11 cellular contexts compared by ENCODE assay signal in the genomic region with DNA sequence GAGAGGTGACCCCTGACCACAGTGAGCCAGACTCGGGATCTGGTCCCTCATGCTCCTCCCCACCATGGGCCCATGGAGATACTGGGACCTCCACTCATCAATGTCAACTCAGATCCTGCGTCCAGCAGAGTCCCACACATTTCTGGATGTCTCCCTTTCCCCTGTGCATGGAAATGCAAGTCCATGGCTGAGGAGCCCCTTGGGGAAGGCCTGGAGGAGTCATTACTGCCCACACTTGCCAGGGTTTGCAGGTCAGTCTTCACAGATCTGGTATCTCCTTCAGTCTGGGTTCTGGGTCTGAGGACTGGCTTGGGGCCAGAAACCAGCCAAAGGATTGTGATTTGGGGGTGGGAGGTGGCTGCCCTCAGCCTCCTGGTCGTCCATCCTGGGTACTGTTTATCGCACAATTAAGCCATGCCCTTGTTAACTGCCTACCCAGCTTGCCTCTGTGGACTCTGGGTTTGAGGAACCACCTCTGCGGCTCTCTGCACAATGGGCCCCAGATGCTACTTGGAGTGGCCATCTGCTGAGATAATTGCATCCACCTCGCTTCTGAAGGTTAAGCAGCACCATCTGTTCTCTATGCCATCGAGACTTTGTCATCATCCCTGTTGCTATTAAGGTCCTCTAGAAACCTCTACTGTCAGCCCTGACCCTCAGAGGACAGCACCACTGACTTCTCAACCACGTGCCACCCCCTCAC. TPM values are rescaled to one million over a fixed set of nuclear protein-coding genes. Genes with fewer than 3 reads are reported as not detected.
DNase-seq lines count a peak whose midpoint lies in the region; ATAC-seq and TF ChIP-seq lines count a peak whose summit lies in the region.
"Had no signal": no experiment of that assay in that cellular context is flagged by ENCODE, and none has a peak within 500 bp of the region (broad histone marks: within the 10 kb centered on the region; RNA-seq: fewer than 3 reads in every experiment).

No MANE protein-coding gene starts in this region.

- peaks cover 0 to 33% of the 10 kb centered on the region in 2 experiments; a peak in 1 of 4 replicates for H3K4me1 ChIP-seq in SK-N-SH (ENCODE audit: control insufficient read depth in 1 of 2, insufficient read depth in 2 of 2, low read depth in 1 of 2, low read length in 1 of 2)
- peaks cover 6% of the 10 kb centered on the region for H3K4me1 ChIP-seq in prostate gland (replicated peaks)
- H3K4me1 ChIP-seq in GM23338 (ENCODE audit: insufficient read depth): no peaks in the 10 kb centered on the region
- peaks cover 2 to 3% of the 10 kb centered on the region in 2 experiments for H3K4me1 ChIP-seq in trophoblast cell (ENCODE audit: control insufficient read depth in 1 of 2, insufficient read depth in 2 of 2, low read length in 2 of 2)

- no peak overlapping the region for H4K12ac ChIP-seq in trophoblast cell (ENCODE audit: low read depth, low read length)

- H4K91ac ChIP-seq in trophoblast cell (ENCODE audit: low read depth, low read length): no peak overlapping the region

- no peak overlapping the region for H3K4me3 Mint-ChIP-seq in WTC11
- no peak overlapping the region for H3K4me3 Mint-ChIP-seq in GM23338

- CTCF ChIA-PET in SK-N-SH (lab: Yijun Ruan, JAX): no interaction called here
- CTCF ChIA-PET in WTC11 (lab: Charles Lee): interaction anchor here (1.6 kb wide), 1 partner anchor 158 kb away, joined by 3 read pairs; no protein-coding TSS in a partner anchor

- H3K9me2 ChIP-seq in SK-N-SH: no peaks in the 10 kb centered on the region
- H3K9me2 ChIP-seq in GM23338 (ENCODE audit: insufficient read depth): no peaks in the 10 kb centered on the region; the same call in 1 of the 2 replicates

- peak; percentile 34 for DNase-seq in SK-N-SH
- DNase-seq in NCI-H1694 (lab: John Stamatoyannopoulos, UW): peak; percentile 50
- peak; percentile 3 for DNase-seq in WTC11 (ENCODE audit: low spot score)
- DNase-seq in prostate gland (ENCODE audit: low spot score): peak; percentile 3
- no peak for DNase-seq in GM23338 (ENCODE audit: low spot score)
- no peak for DNase-seq in trophoblast cell
- DNase-seq: DMS79 treated with DMSO at 0.1 percent for 48 hours, HCEC 1CT, NCI-H1436 had no signal

- POLR2A ChIA-PET in SK-N-SH (lab: Yijun Ruan, JAX) (no interaction called here), WTC11 (lab: Charles Lee) (no interaction called here)

- H3K79me2 ChIP-seq in SK-N-SH (ENCODE audit: insufficient read depth): no peaks in the 10 kb centered on the region
- H3K79me2 ChIP-seq in GM23338 (replicated peaks; ENCODE audit: insufficient read depth): no peaks in the 10 kb centered on the region
- no peaks in the 10 kb centered on the region for H3K79me2 ChIP-seq in trophoblast cell (ENCODE audit: control insufficient read depth, insufficient read depth, low read length, poor library complexity)

- H3K4me3 ChIP-seq in SK-N-SH (ENCODE audit: low read depth in 2 of 2, low read length in 1 of 2) (no peak overlapping the region), prostate gland (no peak overlapping the region), GM23338 (no peak overlapping the region), trophoblast cell (ENCODE audit: low read depth, low read length) (no peak overlapping the region)

- H3K4ac ChIP-seq in trophoblast cell (ENCODE audit: low read depth, low read length): no peak overlapping the region

- no peak for TF ChIP-seq RAD21 in SK-N-SH (IDR thresholded peaks at IDR 0.05; ENCODE audit: low read length)

- H3K4me2 ChIP-seq in SK-N-SH (no peak overlapping the region), GM23338 (no peak overlapping the region), trophoblast cell (ENCODE audit: low read length) (no peak overlapping the region)

- no peak overlapping the region for H3K18ac ChIP-seq in trophoblast cell (ENCODE audit: low read length)

- H3K9me3 ChIP-seq in SK-N-SH (no peaks in the 10 kb centered on the region), prostate gland (no peaks in the 10 kb centered on the region), trophoblast cell (ENCODE audit: insufficient read depth, low read depth, low read length) (no peaks in the 10 kb centered on the region)

- H3K27me3 Mint-ChIP-seq in WTC11 (ENCODE audit: low read depth): no peaks in the 10 kb centered on the region; the same call in 1 of the 2 replicates
- H3K27me3 Mint-ChIP-seq in GM23338 (ENCODE audit: insufficient read depth, low read depth, poor library complexity): peaks cover 5% of the 10 kb centered on the region

- H2BK5ac ChIP-seq in trophoblast cell (ENCODE audit: low read depth, low read length, poor library complexity): no peak overlapping the region

- H3K4me1 Mint-ChIP-seq in WTC11 (peaks cover 16% of the 10 kb centered on the region), GM23338 (peaks cover 18% of the 10 kb centered on the region)

- H3K27ac Mint-ChIP-seq in WTC11: no peak overlapping the region
- H3K27ac Mint-ChIP-seq in GM23338: no peak overlapping the region

- H3K9ac ChIP-seq in SK-N-SH (no peak overlapping the region), trophoblast cell (ENCODE audit: low read length) (no peak overlapping the region)

- TF ChIP-seq CTCF in SK-N-SH (IDR thresholded peaks at IDR 0.05) (no peak), WTC11 (IDR thresholded peaks at IDR 0.05) (no peak), prostate gland (IDR thresholded peaks at IDR 0.05) (no peak), GM23338 (conservative IDR thresholded peaks at IDR 0.05; ENCODE audit: low read depth in 2 of 2) (no peak)

- no peak overlapping the region for H3K23ac ChIP-seq in trophoblast cell (ENCODE audit: low read length)

- H3F3A ChIP-seq in SK-N-SH (replicated peaks; ENCODE audit: insufficient read depth): no peaks in the 10 kb centered on the region
- no peaks in the 10 kb centered on the region for H3F3A ChIP-seq in GM23338 (replicated peaks; ENCODE audit: low read depth)

- no peak for TF ChIP-seq EP300 in SK-N-SH (IDR thresholded peaks at IDR 0.05; ENCODE audit: borderline replicate concordance in 1 of 2, low read depth in 1 of 2, low read length in 1 of 2)

- H2AFZ ChIP-seq in SK-N-SH (ENCODE audit: low read depth) (no peak overlapping the region), GM23338 (no peak overlapping the region), trophoblast cell (ENCODE audit: insufficient read depth, low read length, poor library complexity) (no peak overlapping the region)

- H3K27me3 ChIP-seq in SK-N-SH (ENCODE audit: insufficient read depth) (no peaks in the 10 kb centered on the region), prostate gland (replicated peaks; ENCODE audit: insufficient read depth) (no peaks in the 10 kb centered on the region), GM23338 (ENCODE audit: insufficient read depth) (no peaks in the 10 kb centered on the region), trophoblast cell (ENCODE audit: insufficient read depth, low read length) (no peaks in the 10 kb centered on the region)

- no peak for ATAC-seq in SK-N-SH treated with all-trans-retinoic acid at 6 μM for 48 hours
- ATAC-seq in WTC11: no peak
- ATAC-seq in GM23338: no peak
- no peak for ATAC-seq in GM19395 (IDR thresholded peaks at IDR 0.05; ENCODE audit: unreplicated experiment)

- H4K20me1 ChIP-seq in SK-N-SH (ENCODE audit: insufficient read depth): no peaks in the 10 kb centered on the region
- no peaks in the 10 kb centered on the region for H4K20me1 ChIP-seq in GM23338 (replicated peaks; ENCODE audit: insufficient read depth)

- 20% methylated on average over 6 of the region's 8 CpGs for WGBS in SK-N-SH (ENCODE audit: low lambda C conversion rate)
- 92% methylated on average over 8 of the region's 8 CpGs for WGBS in prostate gland
- no CpG with 5 or more reads among the region's 8 CpGs for WGBS in trophoblast cell (ENCODE audit: extremely low coverage, insufficient coverage, insufficient read length)

- no peak for TF ChIP-seq POLR2A in prostate gland (IDR thresholded peaks at IDR 0.05)

- H2BK12ac ChIP-seq in trophoblast cell (ENCODE audit: low read length): no peak overlapping the region

- no peak overlapping the region; a peak in 1 of 4 replicates for H3K27ac ChIP-seq in SK-N-SH (ENCODE audit: low read depth in 2 of 2, low read length in 1 of 2)
- no peak overlapping the region for H3K27ac ChIP-seq in prostate gland
- no peak overlapping the region for H3K27ac ChIP-seq in GM23338 (ENCODE audit: low read depth)
- H3K27ac ChIP-seq in trophoblast cell (ENCODE audit: low read depth, low read length): no peak overlapping the region

- no peak overlapping the region for H4K8ac ChIP-seq in trophoblast cell (ENCODE audit: low read depth, low read length)

- intact Hi-C loops in prostate gland (cut with DNase I): no loop called here

- no peak overlapping the region for H2AK5ac ChIP-seq in trophoblast cell (ENCODE audit: low read length)

- no peak overlapping the region for H3K14ac ChIP-seq in trophoblast cell (ENCODE audit: low read length)

- H3K36me3 Mint-ChIP-seq in WTC11: no peaks in the 10 kb centered on the region
- no peaks in the 10 kb centered on the region; the same call in 2 of the 3 replicates for H3K36me3 Mint-ChIP-seq in GM23338 (ENCODE audit: low read depth)

- H3K9me3 Mint-ChIP-seq in WTC11: no peaks in the 10 kb centered on the region
- H3K9me3 Mint-ChIP-seq in GM23338: no peaks in the 10 kb centered on the region

- H3K36me3 ChIP-seq in SK-N-SH (replicated peaks in 1 of 2; ENCODE audit: control insufficient read depth in 1 of 2, insufficient read depth in 2 of 2, low read length in 1 of 2) (no peaks in the 10 kb centered on the region), prostate gland (no peaks in the 10 kb centered on the region), GM23338 (ENCODE audit: insufficient read depth) (no peaks in the 10 kb centered on the region), trophoblast cell (ENCODE audit: control insufficient read depth in 1 of 2, insufficient read depth in 2 of 2, low read length in 2 of 2) (no peaks in the 10 kb centered on the region)

- no peaks in the 10 kb centered on the region for H3K79me1 ChIP-seq in trophoblast cell (ENCODE audit: low read length)

- H2BK120ac ChIP-seq in trophoblast cell (ENCODE audit: insufficient read depth, low read length, poor library complexity): no peak overlapping the region

TF ChIP-seq in SK-N-SH, 30 proteins besides CTCF, POLR2A, EP300 and RAD21 (continues in another document):
- no peak for TF ChIP-seq EZH2phosphoT487 (IDR thresholded peaks at IDR 0.05; ENCODE audit: borderline replicate concordance, low read depth)

TF ChIP-seq in GM23338, 12 proteins besides CTCF, POLR2A, EP300 and RAD21 (continues in another document):
- TF ChIP-seq POLR2AphosphoS5 (IDR thresholded peaks at IDR 0.05; ENCODE audit: low read depth): no peak
- no peak for TF ChIP-seq EZH2phosphoT487 (IDR thresholded peaks at IDR 0.05; ENCODE audit: unreplicated experiment)

RNA-seq across cellular contexts. Expression of a gene that starts 49.9 kb away (rescaled TPM):
- polyA plus RNA-seq in SK-N-SH (2012; rRNA removed): 7.1 and 8.6 TPM in 2 replicates
- polyA plus RNA-seq in SK-N-SH (2012; cell fraction: cytosol; rRNA removed): 9.4 and 11.1 TPM in 2 replicates
- polyA plus RNA-seq in SK-N-SH (2012; cell fraction: nucleus; rRNA removed): 7.4 and 9.3 TPM in 2 replicates
- total RNA-seq in WTC11 (2021): 36.9 to 38.1 TPM (median 37.2 TPM) in 3 replicates
- 10 to 100 TPM; 16.6 to 56.5 TPM for total RNA-seq in prostate gland
- 21.5 and 23.5 TPM in 2 replicates for total RNA-seq in GM23338 (2014; rRNA removed; shearing (Covaris generic))
- 28.6 and 35.7 TPM in 2 replicates for polyA plus RNA-seq in GM23338 (2016; fragmentation: Nextera tagmentation; extraction: Ambion mirVana)
- polyA plus RNA-seq in trophoblast cell (2013): 76.0 and 79.4 TPM in 2 replicates

Comparison
In these comparisons a context has a peak if more than half of its experiments do, and no peak if none do; other contexts are left out.
1. DNase-seq: peak in SK-N-SH (single experiment), NCI-H1694 (single experiment), WTC11 (single experiment) and prostate gland (single experiment); none in GM23338 (single experiment) and trophoblast cell (0 of 2).